ENCODE assay signal across 11 cellular contexts in genomic region chr12:109832534-109833306, GRCh38. TPM values are rescaled to one million over a fixed set of nuclear protein-coding genes. Genes with fewer than 3 reads are reported as not detected.
DNase-seq lines count a peak whose midpoint lies in the region; ATAC-seq and TF ChIP-seq lines count a peak whose summit lies in the region.
"Had no signal": no experiment of that assay in that cellular context is flagged by ENCODE, and none has a peak within 500 bp of the region (broad histone marks: within the 10 kb centered on the region; RNA-seq: fewer than 3 reads in every experiment).

No MANE protein-coding gene starts in this region.

- no peak overlapping the region for H3K23ac ChIP-seq in mesendoderm (ENCODE audit: low read length)

- POLR2A ChIA-PET in PC-9 (lab: Charles Lee; ENCODE audit: unreplicated experiment) = no interaction called here

- H3K4me3 ChIP-seq in PC-9 (no peak overlapping the region; the same call in 1 of the 2 replicates), epithelial cell of esophagus (ENCODE audit: low read length) (peak overlapping the region; percentile 54), mesendoderm (ENCODE audit: low read length) (peak overlapping the region; percentile 28), transverse colon (peak overlapping the region in 3 of 4 donors; percentile 24 to 48 (median 41)), ovary (no peak overlapping the region)
- H3K4me3 ChIP-seq: K562 had no signal

- in situ Hi-C loops in transverse colon (cut with MboI; ENCODE audit: low pct_ligation_motif_present in 1 of 4, low pct_unique_long_range_greater_than_20kb in 1 of 4, low sequenced_read_pairs in 3 of 4) = no loop called here

- no peak for ATAC-seq in GM21526 (IDR thresholded peaks at IDR 0.05; ENCODE audit: low FRiP score, unreplicated experiment)

- intact Hi-C loops in PC-9 (cut with micrococcal nuclease; ENCODE audit: unreplicated experiment) (no loop called here), transverse colon (cut with DNase I; ENCODE audit: low total_unique reads) (no loop called here), ovary (cut with DNase I) (no loop called here)

- no peak for DNase-seq in PC-9
- DNase-seq in epithelial cell of esophagus (ENCODE audit: low read depth) = no peak
- DNase-seq in mesendoderm = no peak
- no peak for DNase-seq in transverse colon
- DNase-seq in NCI-H1930 (lab: John Stamatoyannopoulos, UW) = no peak
- no peak for DNase-seq in ovary
- DNase-seq: hypothalamus; NCI-H524 treated with DMSO at 0.1 percent for 48 hours; stimulated activated CD4-positive, alpha-beta T cell treated with anti-CD3 and anti-CD28 coated beads, Interleukin-15, amount 100 ng/mL, for 24 hours had no signal

- peak overlapping the region; percentile 22 for H3K4ac ChIP-seq in mesendoderm (ENCODE audit: low read depth, low read length)

- H2BK15ac ChIP-seq in mesendoderm (replicated peaks; ENCODE audit: low read depth) = no peak overlapping the region

- H3K27ac ChIP-seq in PC-9 = no peak overlapping the region
- no peak overlapping the region for H3K27ac ChIP-seq in mesendoderm (ENCODE audit: low read depth, low read length)
- no peak overlapping the region for H3K27ac ChIP-seq in transverse colon
- no peak overlapping the region for H3K27ac ChIP-seq in ovary

- H3K4me1 ChIP-seq in PC-9 (replicated peaks; ENCODE audit: insufficient read depth) (peaks cover 11% of the 10 kb centered on the region), mesendoderm (ENCODE audit: control insufficient read depth, low read depth, low read length) (no peaks in the 10 kb centered on the region), transverse colon (peaks cover 0 to 7% (median 5%) of the 10 kb centered on the region in 4 donors), ovary (ENCODE audit: insufficient read depth) (no peaks in the 10 kb centered on the region)

- peaks cover 10% of the 10 kb centered on the region; the same call in 1 of the 2 replicates for H3F3A ChIP-seq in PC-9 (ENCODE audit: insufficient read depth, low read depth)

- H3K27me3 ChIP-seq in PC-9 (ENCODE audit: insufficient read depth, low read depth) (no peaks in the 10 kb centered on the region), mesendoderm (ENCODE audit: insufficient read depth, low read length, poor library complexity) (no peaks in the 10 kb centered on the region), transverse colon (peaks cover 23% of the 10 kb centered on the region), ovary (peaks cover 2% of the 10 kb centered on the region)

- TF ChIP-seq CTCF in PC-9 (conservative IDR thresholded peaks at IDR 0.05) (no peak), epithelial cell of esophagus (IDR thresholded peaks at IDR 0.05; ENCODE audit: insufficient read depth, low read depth, low read length, missing control alignments) (no peak), transverse colon (IDR thresholded peaks at IDR 0.05) (no peak), ovary (IDR thresholded peaks at IDR 0.05) (no peak)

- TF ChIP-seq EP300 in transverse colon (IDR thresholded peaks at IDR 0.05; ENCODE audit: low read depth) (no peak), ovary (IDR thresholded peaks at IDR 0.05) (no peak)

- H3K79me2 ChIP-seq in PC-9 (ENCODE audit: low read depth) (no peaks in the 10 kb centered on the region), mesendoderm (ENCODE audit: control insufficient read depth, insufficient read depth, low read length) (no peaks in the 10 kb centered on the region)

- H3K9me3 ChIP-seq in PC-9 (ENCODE audit: insufficient read depth, low read depth) (no peaks in the 10 kb centered on the region), transverse colon (no peaks in the 10 kb centered on the region), ovary (no peaks in the 10 kb centered on the region)

- H2BK5ac ChIP-seq in mesendoderm (ENCODE audit: low read length) = no peak overlapping the region

- no peaks in the 10 kb centered on the region for H3K9me2 ChIP-seq in PC-9 (ENCODE audit: insufficient read depth)

- H3K4me2 ChIP-seq in PC-9 = peak overlapping the region; percentile 19; the same call in 1 of the 2 replicates
- peak overlapping the region; percentile 22 for H3K4me2 ChIP-seq in mesendoderm (ENCODE audit: low read length)

- TF ChIP-seq POLR2A in transverse colon (IDR thresholded peaks at IDR 0.05) (no peak), ovary (IDR thresholded peaks at IDR 0.05) (no peak)

- H3K36me3 ChIP-seq in PC-9 (ENCODE audit: low read depth) = no peaks in the 10 kb centered on the region
- no peaks in the 10 kb centered on the region for H3K36me3 ChIP-seq in mesendoderm (ENCODE audit: control insufficient read depth, insufficient read depth, low read length)
- no peaks in the 10 kb centered on the region for H3K36me3 ChIP-seq in transverse colon
- no peaks in the 10 kb centered on the region for H3K36me3 ChIP-seq in ovary

- no TSS peak for BruUV-seq in PC-9 (replicated peaks; lab: Mats Ljungman, UMichigan)

- H2AK5ac ChIP-seq in mesendoderm (ENCODE audit: low read length) = no peak overlapping the region

- no peak overlapping the region for H2BK120ac ChIP-seq in mesendoderm (ENCODE audit: low read depth, low read length)

- H4K20me1 ChIP-seq in PC-9 (ENCODE audit: insufficient read depth) = no peaks in the 10 kb centered on the region

- H3K18ac ChIP-seq in mesendoderm (ENCODE audit: low read length) = peak overlapping the region; percentile 29

- CTCF ChIA-PET in PC-9 (lab: Charles Lee) = no interaction called here

- H4K8ac ChIP-seq in mesendoderm (ENCODE audit: low read depth, low read length) = no peak overlapping the region

- no peak overlapping the region for H4K5ac ChIP-seq in mesendoderm (ENCODE audit: low read length)

- H3K56ac ChIP-seq in mesendoderm (ENCODE audit: low read length) = peak overlapping the region; percentile 76

- peak overlapping the region; percentile 65 for H3K9ac ChIP-seq in mesendoderm (ENCODE audit: low read length)

- H2AFZ ChIP-seq in PC-9 = no peak overlapping the region

- H3K79me1 ChIP-seq in mesendoderm (ENCODE audit: low read length) = no peaks in the 10 kb centered on the region

- WGBS in mesendoderm (ENCODE audit: extremely low coverage, insufficient coverage, low lambda C conversion rate) = no CpG with 5 or more reads among the region's 31 CpGs
- WGBS in transverse colon (ENCODE audit: low coverage in 1 of 2), 2 donors = 46% methylated on average over 13 of the region's 31 CpGs; no CpG with 5 or more reads in 1 of the 2 donors
- 3 to 17% (median 5%) methylated on average over 15 to 31 of the region's 31 CpGs for WGBS in ovary, 3 donors

RNA-seq across cellular contexts. Expression of gene TRPV4, which starts 0.5 kb away (rescaled TPM):
- total RNA-seq in PC-9 (2021) = 3.1 and 3.2 TPM in 2 replicates
- polyA plus RNA-seq in mesendoderm (2013, experiment 1 of 2) = 1.2 TPM
- 1.2 TPM for polyA plus RNA-seq in mesendoderm (2013, experiment 2 of 2)
- total RNA-seq in transverse colon = under 1 TPM in 1 of 4 donors, not detected in 3; 0.27 TPM
- total RNA-seq in ovary = 1 to 10 TPM in 1 of 7 donors, under 1 TPM in 5, not detected in 1; 0.12 to 2.4 (median 0.35) TPM
- polyA plus RNA-seq in ovary = under 1 TPM; 0.53 to 0.95 TPM
- total RNA-seq: K562 had no signal

RNA-seq across cellular contexts. Expression of gene GLTP, which starts 47.6 kb away (rescaled TPM):
- 30.3 and 31.8 TPM in 2 replicates for total RNA-seq in PC-9 (2021)
- polyA plus RNA-seq in mesendoderm (2013, experiment 1 of 2) = 65.1 TPM
- polyA plus RNA-seq in mesendoderm (2013, experiment 2 of 2) = 63.6 TPM
- total RNA-seq in transverse colon = 100 to 1,000 TPM in 3 of 4 donors, 10 to 100 TPM in 1; 35.6 to 287 (median 167) TPM
- total RNA-seq in ovary = 10 to 100 TPM; 15.5 to 36.7 (median 26.3) TPM
- 10 to 100 TPM; 17.2 to 37.2 TPM for polyA plus RNA-seq in ovary

Comparison
In these comparisons a context has a peak if more than half of its experiments do, and no peak if none do; other contexts are left out.
1. H3K4me3 ChIP-seq: peak in epithelial cell of esophagus (single experiment), mesendoderm (single experiment) and transverse colon (3 of 4); none in PC-9 (single experiment) and ovary (single experiment).